15 cellular contexts compared by ENCODE assay signal in the genomic region with DNA sequence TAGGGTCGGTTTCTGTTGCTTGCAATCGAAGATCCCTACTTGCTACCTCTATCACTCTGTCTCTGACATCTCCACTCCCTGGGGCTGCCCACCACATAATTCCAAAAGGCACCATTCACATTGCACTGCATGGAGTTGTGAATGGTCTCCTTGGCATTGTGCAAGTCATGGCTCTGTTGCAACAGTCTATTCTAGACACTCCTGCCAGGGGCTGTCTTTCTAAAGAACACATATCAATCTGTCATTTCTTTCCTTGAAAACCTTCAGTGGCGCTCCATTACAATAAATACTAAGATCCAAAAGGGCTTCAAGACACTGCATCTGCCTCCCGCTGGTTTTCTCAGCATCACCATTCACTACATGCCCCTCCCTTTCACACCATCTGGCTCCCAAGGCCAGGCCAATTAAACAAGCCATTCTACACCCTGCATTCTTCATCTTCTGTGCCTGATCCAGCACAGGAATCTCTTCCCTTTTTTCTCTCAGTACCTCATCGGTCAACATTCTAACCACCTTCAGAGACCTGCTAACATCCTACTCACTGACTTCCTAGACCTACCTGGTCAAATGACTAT. TPM values are rescaled to one million over a fixed set of nuclear protein-coding genes. Genes with fewer than 3 reads are reported as not detected.
A peak's percentile ranks its signal among the peaks of the same experiment; 100 is the strongest.
DNase-seq lines count a peak whose midpoint lies in the region; ATAC-seq, FAIRE-seq and TF ChIP-seq lines count a peak whose summit lies in the region.
"Had no signal": no experiment of that assay in that cellular context is flagged by ENCODE, and none has a peak within 500 bp of the region (broad histone marks: within the 10 kb centered on the region; RNA-seq: fewer than 3 reads in every experiment).

No MANE protein-coding gene starts in this region.

- H3K9ac ChIP-seq in PC-3 (ENCODE audit: low read length) = no peak overlapping the region

- CTCF ChIA-PET in PC-3 (lab: Charles Lee) = no interaction called here

- H3K4me3 Mint-ChIP-seq in activated naive CD8-positive, alpha-beta T cell treated with anti-CD3 and anti-CD28 coated beads for 36 hours = no peak overlapping the region
- H3K4me3 Mint-ChIP-seq: activated naive CD8-positive, alpha-beta T cell treated with anti-CD3 and anti-CD28 coated beads, Interleukin-2, amount 50 U/mL, for 24 hours; activated T-helper 1 cell treated with anti-CD3 and anti-CD28 coated beads, Interleukin-12 subunit alpha, Interleukin-12 subunit beta, Interleukin-2, Interleukin-4 antibody, amounts not matched to agents 30 ng/mL and 10 ng/mL and 1 ng/mL, durations not matched to agents 14 hours and 24 hours and 36 hours; CD8-positive, alpha-beta T cell had no signal

- peaks cover 33% of the 10 kb centered on the region for H3K4me1 ChIP-seq in PC-3 (ENCODE audit: insufficient read depth, low read length)
- H3K4me1 ChIP-seq: breast epithelium, left ventricle myocardium inferior had no signal

- FAIRE-seq in RCC 7860 (lab: Jason Lieb, UNC) = no peak

- no peak overlapping the region for H2AFZ ChIP-seq in PC-3 (ENCODE audit: low read length)

- no peaks in the 10 kb centered on the region for H3K27me3 Mint-ChIP-seq in activated naive CD8-positive, alpha-beta T cell treated with anti-CD3 and anti-CD28 coated beads for 36 hours

- peaks cover 15% of the 10 kb centered on the region for H3K4me1 Mint-ChIP-seq in activated naive CD8-positive, alpha-beta T cell treated with anti-CD3 and anti-CD28 coated beads for 36 hours

- DNase-seq in DMS 273 treated with DMSO at 0.1 percent for 48 hours (lab: John Stamatoyannopoulos, UW) (peak; percentile 75), NCI-H1694 treated with DMSO at 0.1 percent for 48 hours (lab: John Stamatoyannopoulos, UW) (peak; percentile 78), PC-3 (no peak), iPS-NIHi7 (ENCODE audit: extremely low spot score) (peak; percentile 23), cardiac septum (ENCODE audit: low spot score) (no peak), RCC 7860 (ENCODE audit: low spot score) (no peak)
- DNase-seq in activated naive CD8-positive, alpha-beta T cell treated with anti-CD3 and anti-CD28 coated beads for 36 hours = no peak
- DNase-seq: activated CD8-positive, alpha-beta memory T cell treated with anti-CD3 and anti-CD28 coated beads for 24 hours; activated naive CD8-positive, alpha-beta T cell treated with anti-CD3 and anti-CD28 coated beads, Interleukin-2, amount 50 U/mL, for 24 hours; CD8-positive, alpha-beta T cell; left ventricle myocardium inferior; MG63 had no signal

- H3K27ac ChIP-seq in PC-3 (ENCODE audit: low read length) = peak overlapping the region; percentile 80
- H3K27ac ChIP-seq: breast epithelium, left ventricle myocardium inferior had no signal

- POLR2A ChIA-PET in PC-3 (lab: Charles Lee; ENCODE audit: unreplicated experiment) = no interaction called here

- no peaks in the 10 kb centered on the region for H3K27me3 ChIP-seq in PC-3 (ENCODE audit: low read length)
- H3K27me3 ChIP-seq: breast epithelium, MG63 had no signal

- H3K36me3 Mint-ChIP-seq in activated naive CD8-positive, alpha-beta T cell treated with anti-CD3 and anti-CD28 coated beads for 36 hours = peaks cover 2% of the 10 kb centered on the region
- H3K36me3 Mint-ChIP-seq: CD8-positive, alpha-beta T cell had no signal

- H3F3A ChIP-seq in PC-3 (ENCODE audit: low read length, unreplicated experiment) = no peaks in the 10 kb centered on the region

- H3K9me3 Mint-ChIP-seq in activated naive CD8-positive, alpha-beta T cell treated with anti-CD3 and anti-CD28 coated beads for 36 hours = no peaks in the 10 kb centered on the region
- H3K9me3 Mint-ChIP-seq: CD8-positive, alpha-beta T cell had no signal

- H3K36me3 ChIP-seq in PC-3 (ENCODE audit: low read depth, low read length) = no peaks in the 10 kb centered on the region
- H3K36me3 ChIP-seq: breast epithelium, left ventricle myocardium inferior, MG63 had no signal

- no peak overlapping the region for H3K4me2 ChIP-seq in PC-3 (ENCODE audit: low read length)

- no peaks in the 10 kb centered on the region for H3K9me2 ChIP-seq in PC-3 (replicated peaks; ENCODE audit: low read length)

- no peak overlapping the region for H3K4me3 ChIP-seq in PC-3 (ENCODE audit: low read length)
- H3K4me3 ChIP-seq: breast epithelium, left ventricle myocardium inferior, MG63 had no signal

- no TSS peak for BruUV-seq in PC-3 (replicated peaks; lab: Mats Ljungman, UMichigan)

- no peak for TF ChIP-seq CTCF in PC-3 (conservative IDR thresholded peaks at IDR 0.05; ENCODE audit: low read depth, low read length)

- intact Hi-C loops in PC-3 (cut with micrococcal nuclease) (loop anchor here (1.0 kb wide), 1 partner anchor 29 kb away; no protein-coding TSS in a partner anchor), cardiac septum (cut with DNase I) (no loop called here)

- H3K9me3 ChIP-seq in PC-3 (ENCODE audit: low read length) = no peaks in the 10 kb centered on the region
- H3K9me3 ChIP-seq: breast epithelium, left ventricle myocardium inferior, MG63 had no signal

- no peaks in the 10 kb centered on the region for H4K20me1 ChIP-seq in PC-3 (ENCODE audit: low read length)

- ATAC-seq in PC-3 (no peak), GM19397 (IDR thresholded peaks at IDR 0.05; ENCODE audit: unreplicated experiment) (no peak)
- ATAC-seq: activated naive CD8-positive, alpha-beta T cell treated with anti-CD3 and anti-CD28 coated beads, Interleukin-2, amount 50 U/mL, for 24 hours; CD8-positive, alpha-beta T cell had no signal

- no peak overlapping the region for H3K27ac Mint-ChIP-seq in activated naive CD8-positive, alpha-beta T cell treated with anti-CD3 and anti-CD28 coated beads for 36 hours
- H3K27ac Mint-ChIP-seq: activated naive CD8-positive, alpha-beta T cell treated with anti-CD3 and anti-CD28 coated beads, Interleukin-2, amount 50 U/mL, for 24 hours; activated T-helper 1 cell treated with anti-CD3 and anti-CD28 coated beads, Interleukin-12 subunit alpha, Interleukin-12 subunit beta, Interleukin-2, Interleukin-4 antibody, amounts not matched to agents 30 ng/mL and 10 ng/mL and 1 ng/mL, durations not matched to agents 14 hours and 24 hours and 36 hours; CD8-positive, alpha-beta T cell had no signal

- no peaks in the 10 kb centered on the region for H3K79me2 ChIP-seq in PC-3 (ENCODE audit: low read length)

RNA-seq across cellular contexts. Expression of gene TM9SF2, which starts 32.2 kb away (rescaled TPM):
- 80.7 and 84.6 TPM in 2 replicates for total RNA-seq in PC-3 (2014; rRNA removed)
- 10 to 100 TPM; 61.8 to 62.4 TPM for total RNA-seq in activated naive CD8-positive, alpha-beta T cell treated with anti-CD3 and anti-CD28 coated beads for 36 hours
- 61.8 TPM for total RNA-seq in cardiac septum

Comparison
In these comparisons a context has a peak if more than half of its experiments do, and no peak if none do; other contexts are left out.
1. DNase-seq: peak in DMS 273 treated with DMSO at 0.1 percent for 48 hours (single experiment), NCI-H1694 treated with DMSO at 0.1 percent for 48 hours (single experiment) and iPS-NIHi7 (single experiment); none in PC-3 (single experiment), activated naive CD8-positive, alpha-beta T cell treated with anti-CD3 and anti-CD28 coated beads for 36 hours (single experiment), cardiac septum (single experiment) and RCC 7860 (single experiment).